9 cellular contexts compared by ENCODE assay signal in genomic region chr5:159588930-159589329, GRCh38.
"Had no signal": no experiment of that assay in that cellular context is flagged by ENCODE, and none has a peak within 500 bp of the region (broad histone marks: within the 10 kb centered on the region; RNA-seq: fewer than 3 reads in every experiment).

No MANE protein-coding gene starts in this region.

- DNase-seq: GM23248, GOT3, H7, HFFc6 had no signal

- H3K27ac ChIP-seq: GM23248, HL-60 had no signal

- H3K27ac Mint-ChIP-seq: HFFc6 had no signal

- H3K4me3 ChIP-seq: GM23248, HAP-1 had no signal

- H3K9me3 Mint-ChIP-seq: HFFc6 had no signal

- H3K36me3 Mint-ChIP-seq: IgD-negative memory B cell had no signal

- H3K4me1 Mint-ChIP-seq: IgD-negative memory B cell had no signal

- H3K4me1 ChIP-seq: HAP-1 had no signal

- H3K4me3 Mint-ChIP-seq: HFFc6, IgD-negative memory B cell had no signal

- ATAC-seq: HCT116, HepG2 had no signal

- H3K9me3 ChIP-seq: HAP-1 had no signal

- H3K36me3 ChIP-seq: HAP-1 had no signal
